ENCODE assay signal across 9 cellular contexts in the genomic region with DNA sequence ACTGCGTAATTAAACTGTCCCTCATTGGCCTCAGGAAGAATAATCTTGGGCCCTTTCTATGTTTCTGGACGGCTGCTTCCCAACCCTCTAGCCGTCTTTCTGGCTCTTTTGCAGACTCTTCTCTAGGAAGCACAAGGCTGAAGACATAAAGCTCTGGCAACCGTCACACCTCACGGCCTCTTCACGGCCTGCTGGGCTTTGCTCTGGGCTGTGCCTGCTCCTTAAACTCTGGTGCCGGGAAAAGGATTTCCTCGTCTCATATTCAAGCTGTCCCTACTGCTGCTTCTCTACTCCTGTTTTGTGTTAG. TPM values are rescaled to one million over a fixed set of nuclear protein-coding genes. Genes with fewer than 3 reads are reported as not detected.
DNase-seq lines count a peak whose midpoint lies in the region; ATAC-seq and TF ChIP-seq lines count a peak whose summit lies in the region.
"Had no signal": no experiment of that assay in that cellular context is flagged by ENCODE, and none has a peak within 500 bp of the region (broad histone marks: within the 10 kb centered on the region; RNA-seq: fewer than 3 reads in every experiment).

No MANE protein-coding gene starts in this region.

- H3K4me1 ChIP-seq in naive thymus-derived CD4-positive, alpha-beta T cell (ENCODE audit: control insufficient read depth in 2 of 2, insufficient read depth in 2 of 2, low read length in 2 of 2), result peaks cover 48 to 52% of the 10 kb centered on the region in 2 donors

- H3K36me3 ChIP-seq in naive thymus-derived CD4-positive, alpha-beta T cell (ENCODE audit: control insufficient read depth in 2 of 3, insufficient read depth in 3 of 3, low read length in 3 of 3), result peaks cover 0 to 13% (median 11%) of the 10 kb centered on the region in 3 experiments

- H3K27me3 Mint-ChIP-seq in naive thymus-derived CD4-positive, alpha-beta T cell, result no peaks in the 10 kb centered on the region

- intact Hi-C loops in naive thymus-derived CD4-positive, alpha-beta T cell (cut with micrococcal nuclease), result loop anchor here in 1 of 2 donors (1.0 to 2.0 kb wide), 2 partner anchors 55 to 535 kb away; partner anchors contain the start of gene ATF2
- intact Hi-C loops in posterior cingulate gyrus (cut with DNase I), result no loop called here

- peaks cover 10 to 47% (median 36%) of the 10 kb centered on the region in 5 donors for H3K36me3 Mint-ChIP-seq in naive thymus-derived CD4-positive, alpha-beta T cell

- peak overlapping the region; percentile 56 for H3K27ac ChIP-seq in cingulate gyrus (ENCODE audit: low read depth, low read length)
- H3K27ac ChIP-seq in naive thymus-derived CD4-positive, alpha-beta T cell (ENCODE audit: low read depth, low read length), result peak overlapping the region; percentile 82

- POLR2A ChIA-PET in naive thymus-derived CD4-positive, alpha-beta T cell (lab: Charles Lee), result interaction anchor here (0.7 to 5.3 kb wide), 20 partner anchors 10 to 147 kb away, joined by 3 to 66 read pairs (median 4); partner anchors contain the start of genes GPR155 and WIPF1

- CTCF ChIA-PET in naive thymus-derived CD4-positive, alpha-beta T cell (lab: Charles Lee), result interaction anchor here (0.5 to 2.9 kb wide), 11 partner anchors 10 to 54 kb away, joined by 3 to 8 read pairs (median 5); partner anchors contain the start of gene WIPF1

- DNase-seq in AG10803 (ENCODE audit: low read depth) (peak; percentile 38), posterior cingulate gyrus (no peak), GM19238 (ENCODE audit: insufficient read length, low spot score) (no peak), ureter (ENCODE audit: low spot score) (no peak), SHP77 (lab: John Stamatoyannopoulos, UW) (no peak)
- DNase-seq in Jurkat, Clone E6-1 (ENCODE audit: low read depth, low spot score), result no peak
- no peak for DNase-seq in naive thymus-derived CD4-positive, alpha-beta T cell
- DNase-seq: activated CD4-positive, alpha-beta T cell treated with anti-CD3 and anti-CD28 coated beads for 48 hours had no signal

- no peaks in the 10 kb centered on the region for H3K27me3 ChIP-seq in naive thymus-derived CD4-positive, alpha-beta T cell (ENCODE audit: control insufficient read depth in 2 of 2, insufficient read depth in 2 of 2, low read length in 2 of 2)

- peak overlapping the region; percentile 90 to 100 (median 93) for H3K4me3 Mint-ChIP-seq in naive thymus-derived CD4-positive, alpha-beta T cell

- H3K9me3 ChIP-seq in naive thymus-derived CD4-positive, alpha-beta T cell (ENCODE audit: control insufficient read depth in 2 of 3, low read length in 3 of 3), result no peaks in the 10 kb centered on the region

- no peak for TF ChIP-seq CTCF in AG10803 (conservative IDR thresholded peaks at IDR 0.05; ENCODE audit: low read length)

- ATAC-seq in naive thymus-derived CD4-positive, alpha-beta T cell, result no peak

- H3K27ac Mint-ChIP-seq in naive thymus-derived CD4-positive, alpha-beta T cell, result peak overlapping the region; percentile 94 to 99 (median 96)

- H3K9me3 Mint-ChIP-seq in naive thymus-derived CD4-positive, alpha-beta T cell, result peaks cover 0 to under 1% (median 0%) of the 10 kb centered on the region in 11 donors

- H3K4me1 Mint-ChIP-seq in naive thymus-derived CD4-positive, alpha-beta T cell, result peaks cover 46 to 77% (median 72%) of the 10 kb centered on the region in 7 donors

- H3K4me3 ChIP-seq in AG10803 (ENCODE audit: low read length), result peak overlapping the region; percentile 2; the same call in 1 of the 2 replicates
- peak overlapping the region; percentile 60 for H3K4me3 ChIP-seq in Jurkat, Clone E6-1 (ENCODE audit: low read length)
- peak overlapping the region; percentile 78 for H3K4me3 ChIP-seq in naive thymus-derived CD4-positive, alpha-beta T cell (ENCODE audit: low read length)

RNA-seq across cellular contexts. Expression of gene WIPF1, which starts 36.0 kb away (rescaled TPM):
- 32.1 TPM for polyA plus RNA-seq in Jurkat, Clone E6-1 (2012; ENCODE audit: insufficient read depth, insufficient read length)
- 100 to 1,000 TPM; 272 to 514 (median 397) TPM for total RNA-seq in naive thymus-derived CD4-positive, alpha-beta T cell
- 100 to 1,000 TPM in 1 of 2 donors, 10 to 100 TPM in 1; 92.3 to 103 TPM for polyA plus RNA-seq in naive thymus-derived CD4-positive, alpha-beta T cell
- 35.7 TPM for total RNA-seq in ureter

Comparison
In these comparisons a context has a peak if more than half of its experiments do, and no peak if none do; other contexts are left out.
1. H3K4me3 ChIP-seq: peak in every context shown above with its lines; median percentile 78 in naive thymus-derived CD4-positive, alpha-beta T cell; 60 in Jurkat, Clone E6-1; 2 in AG10803.